ENCODE assay signal across 8 cellular contexts in genomic region chr19:55178781-55179569, GRCh38. TPM values are rescaled to one million over a fixed set of nuclear protein-coding genes. Genes with fewer than 3 reads are reported as not detected.
DNase-seq lines count a peak whose midpoint lies in the region; ATAC-seq, FAIRE-seq and TF ChIP-seq lines count a peak whose summit lies in the region.

No MANE protein-coding gene starts in this region.

- no peak for TF ChIP-seq POLR2A in A549 (IDR thresholded peaks at IDR 0.05; ENCODE audit: low read length)

- no peaks in the 10 kb centered on the region for H3K9me3 Mint-ChIP-seq in activated CD8-positive, alpha-beta T cell treated with anti-CD3 and anti-CD28 coated beads for 36 hours

- H3K27ac ChIP-seq in A549 (no peak overlapping the region; a peak in 1 of 6 replicates), mesodermal cell (ENCODE audit: low read depth, low read length, severe bottlenecking) (peak overlapping the region; percentile 53)

- peak overlapping the region; percentile 75 for H3K4me2 ChIP-seq in A549

- peak overlapping the region; percentile 64 for H3K4me3 Mint-ChIP-seq in activated CD8-positive, alpha-beta T cell treated with anti-CD3 and anti-CD28 coated beads for 36 hours

- H3K4me3 ChIP-seq in A549, result peak overlapping the region; percentile 26
- H3K4me3 ChIP-seq in mesodermal cell (ENCODE audit: extremely low read depth, insufficient read depth, low read length, poor library complexity, severe bottlenecking), result peak overlapping the region; percentile 37

- peak; percentile 91 for DNase-seq in A549 (ENCODE audit: low read depth in 1 of 2, low spot score in 1 of 2)
- peak; percentile 86 for DNase-seq in NCI-H526 treated with DMSO at 0.1 percent for 48 hours (lab: John Stamatoyannopoulos, UW)
- peak; percentile 97 for DNase-seq in activated CD8-positive, alpha-beta T cell treated with anti-CD3 and anti-CD28 coated beads for 36 hours
- DNase-seq in ecto neural progenitor cell (ENCODE audit: low spot score), result peak; percentile 94
- DNase-seq in stimulated activated CD8-positive, alpha-beta memory T cell treated with anti-CD3 and anti-CD28 coated beads, Interleukin-15, amount 100 ng/mL, for 4 hours (ENCODE audit: low read depth in 2 of 2), result peak; percentile 82 to 84

- H3K9me3 ChIP-seq in A549, result no peaks in the 10 kb centered on the region
- H3K9me3 ChIP-seq in mesodermal cell (ENCODE audit: control insufficient read depth, low read length), result no peaks in the 10 kb centered on the region

- CTCF ChIA-PET in A549 (lab: Yijun Ruan, JAX), result interaction anchor here (1.0 to 10.0 kb wide), 8 partner anchors 10 to 452 kb away, joined by 3 to 64 read pairs (median 3); partner anchors contain the start of genes DNAAF3 and TMEM238
- CTCF ChIA-PET in activated CD8-positive, alpha-beta T cell treated with anti-CD3 and anti-CD28 coated beads for 36 hours (lab: Charles Lee), result interaction anchor here (1.2 to 1.3 kb wide), 2 partner anchors 18 kb away, joined by 3 to 4 read pairs; no protein-coding TSS in a partner anchor

- TF ChIP-seq EP300 in A549 (IDR thresholded peaks at IDR 0.05), result no peak

- no peaks in the 10 kb centered on the region for H3K36me3 Mint-ChIP-seq in activated CD8-positive, alpha-beta T cell treated with anti-CD3 and anti-CD28 coated beads for 36 hours (ENCODE audit: low read depth)

- no peak overlapping the region for H3K27ac Mint-ChIP-seq in activated CD8-positive, alpha-beta T cell treated with anti-CD3 and anti-CD28 coated beads for 36 hours

- peaks cover 67% of the 10 kb centered on the region for H3K27me3 Mint-ChIP-seq in activated CD8-positive, alpha-beta T cell treated with anti-CD3 and anti-CD28 coated beads for 36 hours

- POLR2A ChIA-PET in A549 (lab: Yijun Ruan, JAX), result interaction anchor here (1.0 to 1.8 kb wide), 3 partner anchors 10 to 228 kb away, joined by 3 to 7 read pairs (median 5); partner anchors contain the start of genes PPP6R1 and UBE2S
- POLR2A ChIA-PET in activated CD8-positive, alpha-beta T cell treated with anti-CD3 and anti-CD28 coated beads for 36 hours (lab: Charles Lee), result interaction anchor here (1.1 to 1.4 kb wide), 2 partner anchors 18 to 228 kb away, joined by 3 read pairs; no protein-coding TSS in a partner anchor

- TF ChIP-seq CTCF in A549 (IDR thresholded peaks at IDR 0.05), result no peak
- no peak for TF ChIP-seq CTCF in activated CD8-positive, alpha-beta T cell treated with anti-CD3 and anti-CD28 coated beads for 36 hours (IDR thresholded peaks at IDR 0.05)

- intact Hi-C loops in activated CD8-positive, alpha-beta T cell treated with anti-CD3 and anti-CD28 coated beads for 36 hours (cut with micrococcal nuclease), result no loop called here

- peaks cover 22% of the 10 kb centered on the region for H3K4me1 Mint-ChIP-seq in activated CD8-positive, alpha-beta T cell treated with anti-CD3 and anti-CD28 coated beads for 36 hours (ENCODE audit: low read depth)

- WGBS in A549 (ENCODE audit: missing lambda C conversion rate), result 6% methylated on average over 48 of the region's 58 CpGs
- 2 to 3% methylated on average over 44 to 50 of the region's 58 CpGs for WGBS in mesodermal cell (ENCODE audit: insufficient coverage in 2 of 2), 2 experiments

- ATAC-seq in A549, result peak; percentile 74 to 80
- peak; percentile 72 for ATAC-seq in GM18907 (IDR thresholded peaks at IDR 0.05; ENCODE audit: unreplicated experiment)
- ATAC-seq in HG03342 (IDR thresholded peaks at IDR 0.05; ENCODE audit: unreplicated experiment), result peak; percentile 85
- peak; percentile 85 for ATAC-seq in activated CD8-positive, alpha-beta T cell treated with anti-CD3 and anti-CD28 coated beads for 36 hours

- H3K4me1 ChIP-seq in A549 (peaks cover 17% of the 10 kb centered on the region), mesodermal cell (ENCODE audit: control insufficient read depth, insufficient read depth, low read length, poor library complexity, severe bottlenecking) (peaks cover 2% of the 10 kb centered on the region)

- FAIRE-seq in A549 (lab: Jason Lieb, UNC), result no peak

- no peaks in the 10 kb centered on the region for H3K36me3 ChIP-seq in mesodermal cell (ENCODE audit: control insufficient read depth, insufficient read depth, low read length)

- TF ChIP-seq RAD21 in A549 (conservative IDR thresholded peaks at IDR 0.05 in 1 of 2, IDR thresholded peaks at IDR 0.05 in 1 of 2), result no peak

TF ChIP-seq in A549, 52 proteins besides CTCF, POLR2A, EP300 and RAD21 (continues in another document):
- 0 out of 2 replicates have a peak, but pooled peaks have one; percentile 31 for TF ChIP-seq E2F6 (IDR thresholded peaks at IDR 0.05; ENCODE audit: borderline replicate concordance, low read depth)
- TF ChIP-seq FOSL2 (IDR thresholded peaks at IDR 0.05), result no peak
- peak; percentile 12; the same call in 1 of the 2 replicates for TF ChIP-seq FOSL2 (CRISPR knock-in tag; IDR thresholded peaks at IDR 0.05)
- TF ChIP-seq HEYL (CRISPR knock-in tag; IDR thresholded peaks at IDR 0.05), result no peak
- TF ChIP-seq ZFP36 (IDR thresholded peaks at IDR 0.05; ENCODE audit: borderline replicate concordance, partially characterized antibody), result no peak
- no peak for TF ChIP-seq RCOR1 (IDR thresholded peaks at IDR 0.05; ENCODE audit: low read depth, low read length)

RNA-seq across cellular contexts. Expression of gene SYT5, which starts 1.1 kb away (rescaled TPM):
- polyA plus RNA-seq in A549 (2011; rRNA removed) (0.23 and 0.69 TPM in 2 replicates), A549 (2017; fragmentation: RNase III; extraction: RNeasy Plus Mini Kit Qiagen cat#74134 plus additional on column Dnase treatment) (0.43 to 0.65 TPM (median 0.63 TPM) in 3 replicates)
- polyA plus RNA-seq in A549 (2012; cell fraction: cytosol; rRNA removed), result 0.14 and 0.22 TPM in 2 replicates
- polyA plus RNA-seq in A549 (2012; cell fraction: nucleus; rRNA removed), result 1.1 and 1.8 TPM in 2 replicates
- 0.08 and 0.44 TPM in 2 replicates for polyA minus RNA-seq in A549 (2011; rRNA and poly(A)+ RNA removed)
- not detected for total RNA-seq in activated CD8-positive, alpha-beta T cell treated with anti-CD3 and anti-CD28 coated beads for 36 hours
- polyA plus RNA-seq in mesodermal cell (2013, experiment 1 of 2), result 1.8 TPM
- polyA plus RNA-seq in mesodermal cell (2013, experiment 2 of 2), result 0.20 TPM

RNA-seq across cellular contexts. Expression of gene DNAAF3, which starts 12.6 kb away (rescaled TPM):
- polyA plus RNA-seq in A549 (2011; rRNA removed) (3.1 and 4.0 TPM in 2 replicates), A549 (2017; fragmentation: RNase III; extraction: RNeasy Plus Mini Kit Qiagen cat#74134 plus additional on column Dnase treatment) (3.7 to 5.4 TPM (median 5.3 TPM) in 3 replicates)
- 4.2 and 4.7 TPM in 2 replicates for polyA plus RNA-seq in A549 (2012; cell fraction: cytosol; rRNA removed)
- 21.3 and 24.1 TPM in 2 replicates for polyA plus RNA-seq in A549 (2012; cell fraction: nucleus; rRNA removed)
- 2.8 and 3.4 TPM in 2 replicates for polyA minus RNA-seq in A549 (2011; rRNA and poly(A)+ RNA removed)
- total RNA-seq in activated CD8-positive, alpha-beta T cell treated with anti-CD3 and anti-CD28 coated beads for 36 hours, result not detected
- 2.6 TPM for polyA plus RNA-seq in mesodermal cell (2013, experiment 1 of 2)
- polyA plus RNA-seq in mesodermal cell (2013, experiment 2 of 2), result 1.4 TPM

RNA-seq across cellular contexts. Expression of gene TNNI3, which starts 21.4 kb away (rescaled TPM):
- polyA plus RNA-seq in A549 (2011; rRNA removed) (4.0 and 7.8 TPM in 2 replicates), A549 (2017; fragmentation: RNase III; extraction: RNeasy Plus Mini Kit Qiagen cat#74134 plus additional on column Dnase treatment) (6.2 to 7.2 TPM (median 6.5 TPM) in 3 replicates)
- polyA plus RNA-seq in A549 (2012; cell fraction: cytosol; rRNA removed), result 9.2 and 10.6 TPM in 2 replicates
- 6.0 and 6.9 TPM in 2 replicates for polyA plus RNA-seq in A549 (2012; cell fraction: nucleus; rRNA removed)
- 0.63 and 1.4 TPM in 2 replicates for polyA minus RNA-seq in A549 (2011; rRNA and poly(A)+ RNA removed)
- not detected for total RNA-seq in activated CD8-positive, alpha-beta T cell treated with anti-CD3 and anti-CD28 coated beads for 36 hours
- 1.3 TPM for polyA plus RNA-seq in mesodermal cell (2013, experiment 1 of 2)
- polyA plus RNA-seq in mesodermal cell (2013, experiment 2 of 2), result 1.1 TPM

RNA-seq across cellular contexts. Expression of gene TNNT1, which starts 30.0 kb away (rescaled TPM):
- polyA plus RNA-seq in A549 (2011; rRNA removed) (73.0 and 140 TPM in 2 replicates), A549 (2017; fragmentation: RNase III; extraction: RNeasy Plus Mini Kit Qiagen cat#74134 plus additional on column Dnase treatment) (118 to 155 TPM (median 155 TPM) in 3 replicates)
- polyA plus RNA-seq in A549 (2012; cell fraction: cytosol; rRNA removed), result 109 and 136 TPM in 2 replicates
- 47.2 and 53.6 TPM in 2 replicates for polyA plus RNA-seq in A549 (2012; cell fraction: nucleus; rRNA removed)
- polyA minus RNA-seq in A549 (2011; rRNA and poly(A)+ RNA removed), result 18.7 and 22.6 TPM in 2 replicates
- not detected for total RNA-seq in activated CD8-positive, alpha-beta T cell treated with anti-CD3 and anti-CD28 coated beads for 36 hours
- polyA plus RNA-seq in mesodermal cell (2013, experiment 1 of 2), result 37.4 TPM
- polyA plus RNA-seq in mesodermal cell (2013, experiment 2 of 2), result 36.0 TPM

RNA-seq across cellular contexts. Expression of gene PTPRH, which starts 30.3 kb away (rescaled TPM):
- polyA plus RNA-seq in A549 (2011; rRNA removed), result 4.2 and 5.4 TPM in 2 replicates
- 2.0 and 2.1 TPM in 2 replicates for polyA plus RNA-seq in A549 (2012; cell fraction: cytosol; rRNA removed)
- 2.8 and 3.6 TPM in 2 replicates for polyA plus RNA-seq in A549 (2012; cell fraction: nucleus; rRNA removed)
- 1.5 to 1.8 TPM (median 1.6 TPM) in 3 replicates for polyA plus RNA-seq in A549 (2017; fragmentation: RNase III; extraction: RNeasy Plus Mini Kit Qiagen cat#74134 plus additional on column Dnase treatment)
- 12.6 and 17.7 TPM in 2 replicates for polyA minus RNA-seq in A549 (2011; rRNA and poly(A)+ RNA removed)
- not detected for total RNA-seq in activated CD8-positive, alpha-beta T cell treated with anti-CD3 and anti-CD28 coated beads for 36 hours
- polyA plus RNA-seq in mesodermal cell (2013, experiment 1 of 2), result 2.7 TPM
- polyA plus RNA-seq in mesodermal cell (2013, experiment 2 of 2), result 2.0 TPM
